14 cellular contexts compared by ENCODE assay signal in the genomic region with DNA sequence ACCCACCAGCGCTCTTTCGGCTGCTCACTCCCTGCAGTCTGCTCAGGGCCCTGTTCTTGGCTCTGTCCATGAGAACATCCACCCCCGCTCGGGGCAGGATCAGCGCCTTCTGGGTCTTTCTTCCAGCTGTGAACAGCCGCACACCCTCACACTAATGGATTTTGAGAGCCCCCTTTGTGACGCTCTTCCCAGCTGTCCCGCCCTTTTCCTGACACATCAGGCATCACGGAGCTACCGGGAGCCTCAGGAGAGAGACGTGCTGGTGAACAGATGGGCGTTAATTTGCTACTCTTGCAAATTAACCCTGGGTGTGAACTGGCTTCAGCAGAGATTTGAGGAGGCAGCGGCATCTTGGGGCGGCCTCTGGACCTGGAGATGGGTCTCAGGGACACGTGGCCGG.
DNase-seq lines count a peak whose midpoint lies in the region; ATAC-seq and TF ChIP-seq lines count a peak whose summit lies in the region.
"Had no signal": no experiment of that assay in that cellular context is flagged by ENCODE, and none has a peak within 500 bp of the region (broad histone marks: within the 10 kb centered on the region; RNA-seq: fewer than 3 reads in every experiment).

No MANE protein-coding gene starts in this region.

- no peak for ATAC-seq in stimulated activated naive B cell treated with anti-CD40 and anti-IgM and Interleukin-4, amounts not matched to agents 10 μg/mL and 1 μg/mL and 100 μg/mL, for 72 hours (replicated peaks)

- H3K23ac ChIP-seq in neuronal stem cell (ENCODE audit: low read depth, low read length, poor library complexity): no peak overlapping the region

- H3K27me3 ChIP-seq in WERI-Rb-1 (ENCODE audit: insufficient read depth, low read depth, severe bottlenecking) (no peaks in the 10 kb centered on the region), neuronal stem cell (ENCODE audit: control insufficient read depth in 3 of 3, insufficient read depth in 3 of 3, low read depth in 1 of 3, low read length in 3 of 3) (peaks cover 0 to 6% (median 0%) of the 10 kb centered on the region in 3 experiments)

- H3K79me1 ChIP-seq in neuronal stem cell (ENCODE audit: low read depth, low read length): no peaks in the 10 kb centered on the region

- no peak overlapping the region for H3K4me3 ChIP-seq in WERI-Rb-1 (ENCODE audit: low read depth, low read length)
- H3K4me3 ChIP-seq in neuronal stem cell (ENCODE audit: low read length in 2 of 2): no peak overlapping the region

- no peak overlapping the region for H2BK12ac ChIP-seq in neuronal stem cell (ENCODE audit: low read length)

- H3K14ac ChIP-seq in neuronal stem cell (ENCODE audit: low read length): peak overlapping the region; percentile 2

- 0 out of 2 replicates have a peak, but pooled peaks have one; percentile 6 for TF ChIP-seq CTCF in WERI-Rb-1 (IDR thresholded peaks at IDR 0.05; ENCODE audit: low read depth, low read length)

- no peak overlapping the region for H3K4ac ChIP-seq in neuronal stem cell (ENCODE audit: low read length)

- H4K91ac ChIP-seq in neuronal stem cell (ENCODE audit: low read depth, low read length, poor library complexity): no peak overlapping the region

- H3K9me3 ChIP-seq in WERI-Rb-1 (ENCODE audit: severe bottlenecking) (no peaks in the 10 kb centered on the region), neuronal stem cell (replicated peaks in 1 of 2; ENCODE audit: control insufficient read depth in 2 of 2, insufficient read depth in 1 of 2, low read depth in 1 of 2, low read length in 2 of 2) (peaks cover 0 to 6% of the 10 kb centered on the region in 2 donors)
- H3K9me3 ChIP-seq: SK-N-SH had no signal

- no peaks in the 10 kb centered on the region for H3K4me1 Mint-ChIP-seq in stimulated activated naive B cell treated with anti-CD40 and anti-IgM and Interleukin-4, amounts not matched to agents 10 μg/mL and 1 μg/mL and 100 μg/mL, for 72 hours

- H3K36me3 ChIP-seq in WERI-Rb-1 (no peaks in the 10 kb centered on the region), neuronal stem cell (replicated peaks in 1 of 2; ENCODE audit: control insufficient read depth in 2 of 2, insufficient read depth in 2 of 2, low read length in 2 of 2) (no peaks in the 10 kb centered on the region)

- no peak overlapping the region for H2BK120ac ChIP-seq in neuronal stem cell (ENCODE audit: low read depth, low read length)

- H2BK5ac ChIP-seq in neuronal stem cell (ENCODE audit: low read length): no peak overlapping the region

- H4K8ac ChIP-seq in neuronal stem cell (ENCODE audit: low read depth, low read length): no peak overlapping the region

- H3K36me3 Mint-ChIP-seq in stimulated activated naive B cell treated with anti-CD40 and anti-IgM and Interleukin-4, amounts not matched to agents 10 μg/mL and 1 μg/mL and 100 μg/mL, for 72 hours: no peaks in the 10 kb centered on the region

- peaks cover 4 to 6% of the 10 kb centered on the region in 2 donors for H3K4me1 ChIP-seq in neuronal stem cell (ENCODE audit: control insufficient read depth in 2 of 2, insufficient read depth in 1 of 2, low read depth in 1 of 2, low read length in 2 of 2)

- no peak overlapping the region for H2AFZ ChIP-seq in neuronal stem cell (ENCODE audit: low read length)

- H3K18ac ChIP-seq in neuronal stem cell (ENCODE audit: low read length): no peak overlapping the region

- no peak overlapping the region for H3K9ac ChIP-seq in neuronal stem cell (ENCODE audit: low read depth, low read length, poor library complexity)
- H3K9ac ChIP-seq: KMS-11, SK-N-SH had no signal

- WGBS in neuronal stem cell (ENCODE audit: extremely low coverage in 2 of 2, insufficient read length in 2 of 2, insufficient replicate concordance in 1 of 2), 2 donors: no CpG with 5 or more reads among the region's 16 CpGs

- peaks cover 0 to 2% of the 10 kb centered on the region in 2 donors for H3K9me3 Mint-ChIP-seq in stimulated activated naive B cell treated with anti-CD40 and anti-IgM and Interleukin-4, amounts not matched to agents 10 μg/mL and 1 μg/mL and 100 μg/mL, for 72 hours

- no peak overlapping the region for H3K4me3 Mint-ChIP-seq in stimulated activated naive B cell treated with anti-CD40 and anti-IgM and Interleukin-4, amounts not matched to agents 10 μg/mL and 1 μg/mL and 100 μg/mL, for 72 hours

- peaks cover 17 to 39% of the 10 kb centered on the region in 2 donors for H3K27me3 Mint-ChIP-seq in stimulated activated naive B cell treated with anti-CD40 and anti-IgM and Interleukin-4, amounts not matched to agents 10 μg/mL and 1 μg/mL and 100 μg/mL, for 72 hours

- H3K27ac ChIP-seq in WERI-Rb-1: 0 out of 2 replicates have a peak overlapping the region, but pooled peaks have one; percentile 9
- H3K27ac ChIP-seq in neuronal stem cell (replicated peaks; ENCODE audit: low read length): no peak overlapping the region
- H3K27ac ChIP-seq: KMS-11 had no signal

- no peak overlapping the region for H3K27ac Mint-ChIP-seq in stimulated activated naive B cell treated with anti-CD40 and anti-IgM and Interleukin-4, amounts not matched to agents 10 μg/mL and 1 μg/mL and 100 μg/mL, for 72 hours

- H2BK15ac ChIP-seq in neuronal stem cell (ENCODE audit: low read length): no peak overlapping the region

- H3K4me2 ChIP-seq in neuronal stem cell (ENCODE audit: insufficient read depth, low read length, poor library complexity, severe bottlenecking): no peak overlapping the region
- H3K4me2 ChIP-seq: KMS-11, SK-N-SH had no signal

- DNase-seq in DMS 273 (lab: John Stamatoyannopoulos, UW; ENCODE audit: unreplicated experiment): peak; percentile 72
- peak; percentile 17 for DNase-seq in NCI-H1694 treated with DMSO at 0.1 percent for 48 hours (lab: John Stamatoyannopoulos, UW)
- peak; percentile 58 for DNase-seq in WERI-Rb-1
- DNase-seq in neuronal stem cell (ENCODE audit: low spot score): no peak
- DNase-seq in stimulated activated naive B cell treated with anti-CD40 and anti-IgM and Interleukin-4, amounts not matched to agents 10 μg/mL and 1 μg/mL and 100 μg/mL, for 72 hours: no peak
- DNase-seq in NCI-H1092 (lab: John Stamatoyannopoulos, UW): no peak
- no peak for DNase-seq in amygdala (lab: John Stamatoyannopoulos, UW)
- DNase-seq: COR-L47, H7, NCI-H1092 treated with DMSO at 0.1 percent for 48 hours, NCI-H2107, NCI-H748 treated with DMSO at 0.1 percent for 48 hours, SK-N-SH had no signal

- H2AK5ac ChIP-seq in neuronal stem cell (ENCODE audit: low read depth, low read length): peak overlapping the region; percentile 42

Comparison
In these comparisons a context has a peak if more than half of its experiments do, and no peak if none do; other contexts are left out.
1. DNase-seq: peak in DMS 273 (single experiment), NCI-H1694 treated with DMSO at 0.1 percent for 48 hours (single experiment) and WERI-Rb-1 (single experiment); none in neuronal stem cell (single experiment), stimulated activated naive B cell treated with anti-CD40 and anti-IgM and Interleukin-4, amounts not matched to agents 10 μg/mL and 1 μg/mL and 100 μg/mL, for 72 hours (single experiment), NCI-H1092 (single experiment) and amygdala (0 of 56).